27 cellular contexts compared by ENCODE assay signal in genomic region chr1:170727953-170728352, GRCh38.
"Had no signal": no experiment of that assay in that cellular context is flagged by ENCODE, and none has a peak within 500 bp of the region (broad histone marks: within the 10 kb centered on the region; RNA-seq: fewer than 3 reads in every experiment).

No MANE protein-coding gene starts in this region.

- H3K4me3 ChIP-seq: colonic mucosa, gastroesophageal sphincter, lower lobe of right lung, neural progenitor cell, prostate gland, sigmoid colon, skin epidermis, stomach, thoracic aorta had no signal

- H3K27ac Mint-ChIP-seq: endodermal cell; memory B cell; natural killer cell treated with Interleukin-12 subunit alpha and Interleukin-12 subunit beta and Interleukin-15 and Interleukin-18, amount 100 ng/mL, for 72 hours; neural progenitor cell had no signal

- FAIRE-seq: endothelial cell of umbilical vein had no signal

- H3K79me2 ChIP-seq: parathyroid adenoma had no signal

- ATAC-seq: gastroesophageal sphincter; left lobe of liver; lower lobe of right lung; natural killer cell treated with Interleukin-12 subunit alpha and Interleukin-12 subunit beta and Interleukin-15 and Interleukin-18, amount 100 ng/mL, for 72 hours had no signal

- H3K4me3 Mint-ChIP-seq: endodermal cell; memory B cell; natural killer cell treated with Interleukin-12 subunit alpha and Interleukin-12 subunit beta and Interleukin-15 and Interleukin-18, amount 100 ng/mL, for 72 hours; neural progenitor cell had no signal

- H3K36me3 ChIP-seq: colonic mucosa, gastroesophageal sphincter, neural progenitor cell, prostate gland, sigmoid colon, stomach had no signal

- H2AFZ ChIP-seq: neural progenitor cell, parathyroid adenoma had no signal

- H3K9me3 ChIP-seq: colonic mucosa, gastroesophageal sphincter, lower lobe of right lung, prostate gland, sigmoid colon, stomach, thoracic aorta had no signal

- H3K9ac ChIP-seq: neural progenitor cell, parathyroid adenoma had no signal

- H3K4me2 ChIP-seq: neural progenitor cell had no signal

- H3K9me3 Mint-ChIP-seq: endodermal cell; memory B cell; natural killer cell treated with Interleukin-12 subunit alpha and Interleukin-12 subunit beta and Interleukin-15 and Interleukin-18, amount 100 ng/mL, for 72 hours; neural progenitor cell had no signal

- H3K4me1 ChIP-seq: colonic mucosa, gastroesophageal sphincter, neural progenitor cell, parathyroid adenoma, prostate gland, sigmoid colon, stomach had no signal

- H3K36me3 Mint-ChIP-seq: memory B cell; natural killer cell treated with Interleukin-12 subunit alpha and Interleukin-12 subunit beta and Interleukin-15 and Interleukin-18, amount 100 ng/mL, for 72 hours had no signal

- H3K27ac ChIP-seq: colonic mucosa, gastroesophageal sphincter, lower lobe of right lung, neural progenitor cell, parathyroid adenoma, prostate gland, sigmoid colon, skin epidermis, stomach had no signal

- DNase-seq: cerebellar nuclear complex; colonic mucosa; dermis blood vessel endothelial cell; effector CD4-positive, alpha-beta T cell; endodermal cell; glutamatergic neuron; islet precursor cell; lower lobe of right lung; midbrain; nucleus accumbens; retina; sigmoid colon; stimulated activated CD4-positive, alpha-beta T cell treated with anti-CD3 and anti-CD28 coated beads, Interleukin-12 subunit alpha, Interleukin-12 subunit beta, amount 100 ng/mL, for 4 hours; stimulated activated naive CD4-positive, alpha-beta T cell; stomach; substantia nigra; trophoblast cell had no signal

- H3K27me3 ChIP-seq: colonic mucosa, gastroesophageal sphincter, neural progenitor cell, sigmoid colon, stomach had no signal

- H3K4me1 Mint-ChIP-seq: memory B cell, neural progenitor cell had no signal
